19 cellular contexts compared by ENCODE assay signal in the genomic region with DNA sequence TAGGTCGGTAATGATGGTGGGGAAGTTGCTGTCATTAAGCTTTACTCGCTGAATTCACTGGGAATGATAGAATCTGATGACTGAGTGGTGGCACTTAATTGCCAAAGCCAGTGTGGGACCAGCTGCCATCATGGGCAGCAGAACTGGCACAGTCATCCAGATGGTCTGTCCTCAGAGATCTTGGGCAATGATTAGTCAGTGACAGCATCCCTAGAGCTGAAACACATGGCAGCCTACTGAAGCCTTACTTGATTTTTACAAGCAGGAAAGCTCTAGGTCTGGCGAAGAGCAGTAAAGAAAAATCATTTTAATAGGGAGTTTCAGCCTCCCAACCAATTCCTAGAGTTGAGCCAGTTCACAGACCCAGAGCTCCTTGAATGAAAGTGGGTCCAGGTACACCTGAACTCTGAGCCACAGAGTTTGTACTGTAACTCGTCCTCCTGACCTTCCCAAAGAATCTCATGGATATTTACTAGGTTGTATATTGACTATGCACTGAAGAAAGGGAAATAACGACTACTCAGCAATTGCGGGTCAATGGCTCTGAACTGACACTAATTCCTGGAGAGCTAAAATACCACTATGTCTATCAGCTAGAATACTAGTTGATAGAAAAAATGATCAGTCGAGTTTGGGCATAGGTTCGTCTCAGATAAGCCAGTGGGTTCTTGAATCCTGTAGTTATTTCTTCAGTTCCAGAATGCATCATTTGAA.
"Had no signal": no experiment of that assay in that cellular context is flagged by ENCODE, and none has a peak within 500 bp of the region (broad histone marks: within the 10 kb centered on the region; RNA-seq: fewer than 3 reads in every experiment).

No MANE protein-coding gene starts in this region.

- FAIRE-seq: RCC 7860 had no signal

- H3K4me3 ChIP-seq: SJSA1, SK-N-MC had no signal

- H3K27ac ChIP-seq: SJSA1, SK-N-MC had no signal

- DNase-seq: KBM-7, NCI-H1092 treated with DMSO at 0.1 percent for 48 hours, NCI-H1436 treated with DMSO at 0.1 percent for 48 hours, NCI-H1694, NCI-H187 treated with DMSO at 0.1 percent for 48 hours, NCI-H2029 treated with DMSO at 0.1 percent for 48 hours, NCI-H226, NCI-H446, NCI-H510A, NCI-H524 treated with DMSO at 0.1 percent for 48 hours, NCI-H69, NCI-H774, Right ventricle myocardium superior, RPMI8226, SIG-M5, T-helper 1 cell had no signal
